ENCODE assay signal across 8 cellular contexts in the genomic region with DNA sequence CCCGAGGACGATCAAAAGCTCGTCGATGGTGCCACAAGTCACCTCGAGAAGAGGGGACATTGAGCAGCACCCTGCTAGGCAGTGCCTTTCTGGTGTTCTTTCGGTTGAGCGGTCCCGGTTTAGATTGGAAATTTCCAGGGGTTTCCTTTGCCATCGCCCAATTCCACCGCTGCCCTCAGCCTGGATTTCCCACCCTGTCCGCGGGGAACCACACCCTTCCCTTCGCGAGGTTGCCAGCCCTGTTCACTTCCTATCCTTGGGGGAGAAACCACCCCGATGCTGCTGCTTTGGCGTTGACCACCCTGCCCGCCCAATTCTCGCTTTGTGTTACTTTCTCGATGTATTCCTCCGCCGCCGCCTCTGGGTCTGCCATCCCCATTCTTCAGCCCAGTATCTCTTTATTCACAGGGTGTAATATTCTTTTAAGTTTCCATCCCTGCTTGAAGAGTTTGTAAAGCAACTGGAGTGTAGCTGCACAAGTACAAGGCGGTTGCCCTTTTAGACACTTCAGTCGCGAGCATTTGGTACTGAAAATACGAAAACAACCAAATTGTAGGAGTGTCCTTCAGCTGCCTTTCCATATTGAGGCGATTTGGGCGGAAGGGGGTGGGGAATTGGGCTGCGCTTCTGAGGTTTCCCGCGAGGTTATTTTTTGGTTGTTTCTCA. TPM values are rescaled to one million over a fixed set of nuclear protein-coding genes. Genes with fewer than 3 reads are reported as not detected.
A peak's percentile ranks its signal among the peaks of the same experiment; 100 is the strongest.
DNase-seq lines count a peak whose midpoint lies in the region; ATAC-seq and TF ChIP-seq lines count a peak whose summit lies in the region.

No MANE protein-coding gene starts in this region.

- peaks cover 32% of the 10 kb centered on the region for H3K4me1 Mint-ChIP-seq in activated B cell treated with CpG ODN at 0.5 μM for 24 hours

- H3K27ac Mint-ChIP-seq in activated B cell treated with CpG ODN at 0.5 μM for 24 hours, result peak overlapping the region; percentile 93

- no peaks in the 10 kb centered on the region for H3K9me3 Mint-ChIP-seq in activated B cell treated with CpG ODN at 0.5 μM for 24 hours

- POLR2A ChIA-PET in activated B cell treated with CpG ODN at 0.5 μM for 24 hours (lab: Charles Lee), result interaction anchor here (0.6 to 5.4 kb wide), 10 partner anchors 9 to 382 kb away, joined by 3 to 79 read pairs (median 6); a partner anchor contains a TSS

- TF ChIP-seq CTCF in GM10266 (IDR thresholded peaks at IDR 0.05; ENCODE audit: control insufficient read depth, insufficient read depth, low read depth, missing control alignments), result no peak
- no peak for TF ChIP-seq CTCF in activated B cell treated with CpG ODN at 0.5 μM for 24 hours (IDR thresholded peaks at IDR 0.05)
- no peak for TF ChIP-seq CTCF in choroid plexus epithelial cell (conservative IDR thresholded peaks at IDR 0.05; ENCODE audit: low read depth, low read length)

- H3K27me3 Mint-ChIP-seq in activated B cell treated with CpG ODN at 0.5 μM for 24 hours, result no peaks in the 10 kb centered on the region

- intact Hi-C loops in activated B cell treated with CpG ODN at 0.5 μM for 24 hours (cut with micrococcal nuclease), result loop anchor here (5.0 to 10.0 kb wide), 4 partner anchors 67 to 469 kb away; a partner anchor contains a TSS

- H3K4me3 Mint-ChIP-seq in activated B cell treated with CpG ODN at 0.5 μM for 24 hours, result peak overlapping the region; percentile 96

- H3K4me3 ChIP-seq in choroid plexus epithelial cell (ENCODE audit: low read depth, low read length), result peak overlapping the region; percentile 83

- ATAC-seq in activated B cell treated with CpG ODN at 0.5 μM for 24 hours (ENCODE audit: low read depth), result peak; percentile 8
- ATAC-seq in HG03135 (IDR thresholded peaks at IDR 0.05; ENCODE audit: unreplicated experiment), result no peak
- ATAC-seq in GM18868 (IDR thresholded peaks at IDR 0.05; ENCODE audit: unreplicated experiment), result no peak

- CTCF ChIA-PET in activated B cell treated with CpG ODN at 0.5 μM for 24 hours (lab: Charles Lee), result interaction anchor here (1.0 kb wide), 1 partner anchor 8 kb away, joined by 4 read pairs; no protein-coding TSS in a partner anchor

- H3K36me3 Mint-ChIP-seq in activated B cell treated with CpG ODN at 0.5 μM for 24 hours (ENCODE audit: low read depth), result peaks cover 41% of the 10 kb centered on the region

- DNase-seq in GM10266 (ENCODE audit: extremely low spot score) (peak; percentile 9), NCI-H1105 treated with DMSO at 0.1 percent for 48 hours (lab: John Stamatoyannopoulos, UW) (peak; percentile 50), activated B cell treated with CpG ODN at 0.5 μM for 24 hours (peak; percentile 27), choroid plexus epithelial cell (ENCODE audit: low read depth) (peak; percentile 55), left kidney (ENCODE audit: low read depth, low spot score) (peak; percentile 69)
- DNase-seq in stimulated activated CD4-positive, alpha-beta T cell treated with anti-CD3 and anti-CD28 coated beads, Interleukin-4, amount 100 ng/mL, for 4 hours, result peak; percentile 39 to 59

RNA-seq across cellular contexts. Expression of a gene that starts 1.1 kb away (rescaled TPM):
- 223 and 272 TPM in 2 replicates for total RNA-seq in activated B cell treated with CpG ODN at 0.5 μM for 24 hours

RNA-seq across cellular contexts. Expression of a gene that starts 44.3 kb away (rescaled TPM):
- 4.1 and 4.5 TPM in 2 replicates for total RNA-seq in activated B cell treated with CpG ODN at 0.5 μM for 24 hours

Comparison
In these comparisons a context has a peak if more than half of its experiments do, and no peak if none do; other contexts are left out.
1. DNase-seq: peak in every context shown above with its lines; median percentile 69 in left kidney; 55 in choroid plexus epithelial cell; 50 in NCI-H1105 treated with DMSO at 0.1 percent for 48 hours; 49 in stimulated activated CD4-positive, alpha-beta T cell treated with anti-CD3 and anti-CD28 coated beads, Interleukin-4, amount 100 ng/mL, for 4 hours; 27 in activated B cell treated with CpG ODN at 0.5 μM for 24 hours; 9 in GM10266.